Comparison of ENCODE assay signal across 23 cellular contexts in genomic region chr20:25011261-25011660, GRCh38. TPM values are rescaled to one million over a fixed set of nuclear protein-coding genes. Genes with fewer than 3 reads are reported as not detected.
DNase-seq lines count a peak whose midpoint lies in the region; ATAC-seq and TF ChIP-seq lines count a peak whose summit lies in the region.
"Had no signal": no experiment of that assay in that cellular context is flagged by ENCODE, and none has a peak within 500 bp of the region (broad histone marks: within the 10 kb centered on the region; RNA-seq: fewer than 3 reads in every experiment).

No MANE protein-coding gene starts in this region.

- DNase-seq in Peyer's patch (peak in 2 of 3 donors; percentile 27 to 31), left lobe of liver (ENCODE audit: low spot score) (peak; percentile 46), thyroid gland (no peak), OCI-M2 (lab: John Stamatoyannopoulos, UW; ENCODE audit: unreplicated experiment) (no peak), COLO668 (lab: John Stamatoyannopoulos, UW; ENCODE audit: unreplicated experiment) (no peak)
- no peak for DNase-seq in activated CD4-positive, alpha-beta T cell treated with anti-CD3 and anti-CD28 coated beads for 1 hour
- DNase-seq: ACHN, AML-193, DMS 273 treated with DMSO at 0.1 percent for 48 hours, DND-41, H7, HFFc6, NCI-H1417, NCI-H187, NCI-H2107, NCI-H510A treated with DMSO at 0.1 percent for 48 hours, NCI-H82, OCI-M1, RPMI8226, SHP77 treated with DMSO at 0.1 percent for 48 hours had no signal

- WGBS in thyroid gland, 2 donors, result 98 to 99% methylated on average over 5 to 6 of the region's 6 CpGs

- H3K27ac ChIP-seq in C4-2B (peak overlapping the region; percentile 52; the same call in 1 of the 2 replicates), Peyer's patch (no peak overlapping the region), thyroid gland (peak overlapping the region; percentile 26 to 85 (median 84))
- H3K27ac ChIP-seq: HL-60 had no signal

- H3K9me3 ChIP-seq in Peyer's patch (no peaks in the 10 kb centered on the region), thyroid gland (no peaks in the 10 kb centered on the region)

- ATAC-seq in left lobe of liver, result no peak

- TF ChIP-seq CTCF in C4-2B (conservative IDR thresholded peaks at IDR 0.05) (no peak), Peyer's patch (IDR thresholded peaks at IDR 0.05) (no peak), thyroid gland (IDR thresholded peaks at IDR 0.05) (no peak)

- TF ChIP-seq POLR2A in Peyer's patch (IDR thresholded peaks at IDR 0.05) (no peak), thyroid gland (IDR thresholded peaks at IDR 0.05) (no peak)

- H3K36me3 ChIP-seq in Peyer's patch (peaks cover 0 to 97% (median 0%) of the 10 kb centered on the region in 3 donors), thyroid gland (peaks cover 27 to 34% of the 10 kb centered on the region in 2 donors)

- no peaks in the 10 kb centered on the region for H3K27me3 ChIP-seq in Peyer's patch
- H3K27me3 ChIP-seq in thyroid gland, result no peaks in the 10 kb centered on the region

- H3K4me1 ChIP-seq in Peyer's patch (no peaks in the 10 kb centered on the region), thyroid gland (peaks cover 33 to 36% of the 10 kb centered on the region in 2 donors)

- no peak overlapping the region for H3K4me3 ChIP-seq in Peyer's patch
- no peak overlapping the region for H3K4me3 ChIP-seq in thyroid gland (replicated peaks in 1 of 3)

- intact Hi-C loops in thyroid gland (cut with DNase I), result no loop called here

RNA-seq across cellular contexts. Expression of gene APMAP, which starts 18.7 kb away (rescaled TPM):
- 10 to 100 TPM; 19.0 to 40.9 (median 31.6) TPM for total RNA-seq in Peyer's patch
- 180 TPM for total RNA-seq in left lobe of liver
- total RNA-seq in thyroid gland, result 100 to 1,000 TPM; 171 to 205 (median 186) TPM

RNA-seq across cellular contexts. Expression of gene ACSS1, which starts 46.7 kb away (rescaled TPM):
- total RNA-seq in Peyer's patch, result 100 to 1,000 TPM in 3 of 4 donors, 10 to 100 TPM in 1; 49.5 to 160 (median 134) TPM
- total RNA-seq in left lobe of liver, result 9.9 TPM
- 10 to 100 TPM; 45.8 to 57.4 (median 52.1) TPM for total RNA-seq in thyroid gland
- total RNA-seq: G401, H7 had no signal

Comparison
In these comparisons a context has a peak if more than half of its experiments do, and no peak if none do; other contexts are left out.
1. H3K27ac ChIP-seq: peak in C4-2B (single experiment) and thyroid gland (3 of 3); none in Peyer's patch (0 of 4).
2. DNase-seq: peak in Peyer's patch (2 of 3) and left lobe of liver (single experiment); none in thyroid gland (0 of 2), activated CD4-positive, alpha-beta T cell treated with anti-CD3 and anti-CD28 coated beads for 1 hour (single experiment), OCI-M2 (single experiment) and COLO668 (single experiment).